1 cellular context compared by ENCODE assay signal in the genomic region with DNA sequence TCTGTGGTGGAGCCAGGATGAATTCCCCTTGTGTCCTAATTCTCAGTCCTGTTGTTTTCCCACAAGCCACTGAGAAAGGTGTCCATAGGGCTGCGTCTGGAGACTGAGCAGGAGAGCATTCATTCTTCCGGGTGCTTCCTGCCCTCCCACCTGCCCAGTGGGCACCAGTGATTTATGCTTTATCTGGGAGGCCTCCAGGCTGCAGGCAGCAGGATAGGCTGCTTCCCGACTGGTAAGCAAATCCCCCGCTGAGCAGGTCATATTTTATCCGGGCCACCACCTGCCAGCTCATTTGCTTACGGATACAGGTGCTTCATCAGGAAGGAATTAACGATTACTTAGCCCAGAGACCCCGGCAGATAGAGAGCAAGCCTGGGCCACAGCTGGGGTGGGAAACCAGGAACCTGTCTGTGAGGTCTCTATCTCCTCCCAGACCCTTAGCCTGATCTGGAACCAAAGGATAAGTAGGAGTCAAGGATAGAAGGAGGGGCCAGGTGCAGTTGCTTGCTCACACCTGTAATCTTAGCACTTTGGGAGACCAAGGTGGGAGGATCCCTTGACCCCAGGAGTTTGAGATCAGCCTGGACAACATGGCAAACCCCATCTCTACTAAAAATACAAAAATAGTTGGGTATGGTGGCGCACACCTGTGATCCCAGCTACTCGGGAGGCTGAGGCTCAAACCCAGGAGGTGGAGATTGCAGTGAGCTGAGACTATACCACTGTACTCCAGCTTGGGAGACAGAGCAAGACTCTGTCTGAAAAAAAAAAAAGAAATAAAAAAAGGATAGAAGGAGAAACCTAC.
A peak's percentile ranks its signal among the peaks of the same experiment; 100 is the strongest.
TF ChIP-seq lines count a peak whose summit lies in the region.

No MANE protein-coding gene starts in this region.

TF ChIP-seq in HEK293, 187 proteins besides CTCF, POLR2A, EP300 and RAD21 (continued from another document):
- TF ChIP-seq, protein P1, sequence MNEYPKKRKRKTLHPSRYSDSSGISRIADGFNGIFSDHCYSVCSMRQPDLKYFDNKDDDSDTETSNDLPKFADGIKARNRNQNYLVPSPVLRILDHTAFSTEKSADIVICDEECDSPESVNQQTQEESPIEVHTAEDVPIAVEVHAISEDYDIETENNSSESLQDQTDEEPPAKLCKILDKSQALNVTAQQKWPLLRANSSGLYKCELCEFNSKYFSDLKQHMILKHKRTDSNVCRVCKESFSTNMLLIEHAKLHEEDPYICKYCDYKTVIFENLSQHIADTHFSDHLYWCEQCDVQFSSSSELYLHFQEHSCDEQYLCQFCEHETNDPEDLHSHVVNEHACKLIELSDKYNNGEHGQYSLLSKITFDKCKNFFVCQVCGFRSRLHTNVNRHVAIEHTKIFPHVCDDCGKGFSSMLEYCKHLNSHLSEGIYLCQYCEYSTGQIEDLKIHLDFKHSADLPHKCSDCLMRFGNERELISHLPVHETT (tag by site-specific recombination; IDR thresholded peaks at IDR 0.05) = no peak
- TF ChIP-seq, protein P2, sequence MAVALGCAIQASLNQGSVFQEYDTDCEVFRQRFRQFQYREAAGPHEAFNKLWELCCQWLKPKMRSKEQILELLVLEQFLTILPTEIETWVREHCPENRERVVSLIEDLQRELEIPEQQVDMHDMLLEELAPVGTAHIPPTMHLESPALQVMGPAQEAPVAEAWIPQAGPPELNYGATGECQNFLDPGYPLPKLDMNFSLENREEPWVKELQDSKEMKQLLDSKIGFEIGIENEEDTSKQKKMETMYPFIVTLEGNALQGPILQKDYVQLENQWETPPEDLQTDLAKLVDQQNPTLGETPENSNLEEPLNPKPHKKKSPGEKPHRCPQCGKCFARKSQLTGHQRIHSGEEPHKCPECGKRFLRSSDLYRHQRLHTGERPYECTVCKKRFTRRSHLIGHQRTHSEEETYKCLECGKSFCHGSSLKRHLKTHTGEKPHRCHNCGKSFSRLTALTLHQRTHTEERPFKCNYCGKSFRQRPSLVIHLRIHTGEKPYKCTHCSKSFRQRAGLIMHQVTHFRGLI (tag by site-specific recombination; IDR thresholded peaks at IDR 0.05) = no peak
- TF ChIP-seq, protein P3, sequence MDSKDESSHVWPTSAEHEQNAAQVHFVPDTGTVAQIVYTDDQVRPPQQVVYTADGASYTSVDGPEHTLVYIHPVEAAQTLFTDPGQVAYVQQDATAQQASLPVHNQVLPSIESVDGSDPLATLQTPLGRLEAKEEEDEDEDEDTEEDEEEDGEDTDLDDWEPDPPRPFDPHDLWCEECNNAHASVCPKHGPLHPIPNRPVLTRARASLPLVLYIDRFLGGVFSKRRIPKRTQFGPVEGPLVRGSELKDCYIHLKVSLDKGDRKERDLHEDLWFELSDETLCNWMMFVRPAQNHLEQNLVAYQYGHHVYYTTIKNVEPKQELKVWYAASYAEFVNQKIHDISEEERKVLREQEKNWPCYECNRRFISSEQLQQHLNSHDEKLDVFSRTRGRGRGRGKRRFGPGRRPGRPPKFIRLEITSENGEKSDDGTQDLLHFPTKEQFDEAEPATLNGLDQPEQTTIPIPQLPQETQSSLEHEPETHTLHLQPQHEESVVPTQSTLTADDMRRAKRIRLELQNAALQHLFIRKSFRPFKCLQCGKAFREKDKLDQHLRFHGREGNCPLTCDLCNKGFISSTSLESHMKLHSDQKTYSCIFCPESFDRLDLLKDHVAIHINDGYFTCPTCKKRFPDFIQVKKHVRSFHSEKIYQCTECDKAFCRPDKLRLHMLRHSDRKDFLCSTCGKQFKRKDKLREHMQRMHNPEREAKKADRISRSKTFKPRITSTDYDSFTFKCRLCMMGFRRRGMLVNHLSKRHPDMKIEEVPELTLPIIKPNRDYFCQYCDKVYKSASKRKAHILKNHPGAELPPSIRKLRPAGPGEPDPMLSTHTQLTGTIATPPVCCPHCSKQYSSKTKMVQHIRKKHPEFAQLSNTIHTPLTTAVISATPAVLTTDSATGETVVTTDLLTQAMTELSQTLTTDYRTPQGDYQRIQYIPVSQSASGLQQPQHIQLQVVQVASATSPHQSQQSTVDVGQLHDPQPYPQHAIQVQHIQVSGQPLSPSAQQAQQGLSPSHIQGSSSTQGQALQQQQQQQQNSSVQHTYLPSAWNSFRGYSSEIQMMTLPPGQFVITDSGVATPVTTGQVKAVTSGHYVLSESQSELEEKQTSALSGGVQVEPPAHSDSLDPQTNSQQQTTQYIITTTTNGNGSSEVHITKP (tag by site-specific recombination; IDR thresholded peaks at IDR 0.05) = peak; percentile 51; the same call in 1 of the 2 replicates
- no peak for TF ChIP-seq GFI1B (tag by site-specific recombination; IDR thresholded peaks at IDR 0.05)
- no peak for TF ChIP-seq ZBTB7A (tag by site-specific recombination; IDR thresholded peaks at IDR 0.05; ENCODE audit: low read depth)
- no peak for TF ChIP-seq ZNF302 (tag by site-specific recombination; IDR thresholded peaks at IDR 0.05; ENCODE audit: low read depth)
- no peak for TF ChIP-seq OVOL3 (tag by site-specific recombination; IDR thresholded peaks at IDR 0.05)
- TF ChIP-seq ZNF292 (tag by site-specific recombination; IDR thresholded peaks at IDR 0.05; ENCODE audit: borderline replicate concordance, low read depth) = no peak
- no peak for TF ChIP-seq ZNF266 (tag by site-specific recombination; IDR thresholded peaks at IDR 0.05; ENCODE audit: low read depth)
- TF ChIP-seq IKZF3 (tag by site-specific recombination; IDR thresholded peaks at IDR 0.05) = 0 out of 2 replicates have a peak, but pooled peaks have one; percentile 14
- peak; percentile 79 for TF ChIP-seq ZIC2 (tag by site-specific recombination; IDR thresholded peaks at IDR 0.05)
- TF ChIP-seq GLIS1 (tag by site-specific recombination; IDR thresholded peaks at IDR 0.05) = peak; percentile 82
- TF ChIP-seq, protein P4, sequence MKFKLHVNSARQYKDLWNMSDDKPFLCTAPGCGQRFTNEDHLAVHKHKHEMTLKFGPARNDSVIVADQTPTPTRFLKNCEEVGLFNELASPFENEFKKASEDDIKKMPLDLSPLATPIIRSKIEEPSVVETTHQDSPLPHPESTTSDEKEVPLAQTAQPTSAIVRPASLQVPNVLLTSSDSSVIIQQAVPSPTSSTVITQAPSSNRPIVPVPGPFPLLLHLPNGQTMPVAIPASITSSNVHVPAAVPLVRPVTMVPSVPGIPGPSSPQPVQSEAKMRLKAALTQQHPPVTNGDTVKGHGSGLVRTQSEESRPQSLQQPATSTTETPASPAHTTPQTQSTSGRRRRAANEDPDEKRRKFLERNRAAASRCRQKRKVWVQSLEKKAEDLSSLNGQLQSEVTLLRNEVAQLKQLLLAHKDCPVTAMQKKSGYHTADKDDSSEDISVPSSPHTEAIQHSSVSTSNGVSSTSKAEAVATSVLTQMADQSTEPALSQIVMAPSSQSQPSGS (tag by site-specific recombination; IDR thresholded peaks at IDR 0.05; ENCODE audit: low read depth) = no peak
- TF ChIP-seq ZNF121 (tag by site-specific recombination; IDR thresholded peaks at IDR 0.05) = no peak
